Comparison of ENCODE assay signal across 28 cellular contexts in genomic region chr3:125033135-125033534, GRCh38. TPM values are rescaled to one million over a fixed set of nuclear protein-coding genes. Genes with fewer than 3 reads are reported as not detected.
DNase-seq lines count a peak whose midpoint lies in the region; ATAC-seq and TF ChIP-seq lines count a peak whose summit lies in the region.
"Had no signal": no experiment of that assay in that cellular context is flagged by ENCODE, and none has a peak within 500 bp of the region (broad histone marks: within the 10 kb centered on the region; RNA-seq: fewer than 3 reads in every experiment).

No MANE protein-coding gene starts in this region.

- intact Hi-C loops in A673 (cut with micrococcal nuclease; ENCODE audit: unreplicated experiment): no loop called here

- H3K36me3 ChIP-seq in A673 (ENCODE audit: insufficient read depth, low read length, poor library complexity, severe bottlenecking): peaks cover 3% of the 10 kb centered on the region

- no peak overlapping the region for H3K4me3 Mint-ChIP-seq in osteocyte (ENCODE audit: unreplicated experiment)
- H3K4me3 Mint-ChIP-seq: activated naive CD4-positive, alpha-beta T cell treated with anti-CD3 and anti-CD28 coated beads, Interleukin-2, amount 10 ng/mL, durations not matched to agents 7 days and 5 days; CD14-positive monocyte; GM23338 had no signal

- H3K36me3 Mint-ChIP-seq in osteocyte (ENCODE audit: unreplicated experiment): peaks cover 30% of the 10 kb centered on the region

- H3K4me3 ChIP-seq in A673 (ENCODE audit: low read depth, low read length, poor library complexity, severe bottlenecking): no peak overlapping the region
- H3K4me3 ChIP-seq: dorsolateral prefrontal cortex, GM23338, hepatocyte, tibial nerve had no signal

- POLR2A ChIA-PET in A673 (lab: Charles Lee; ENCODE audit: low non-redundant PET): no interaction called here

- peak overlapping the region; percentile 62 for H3K27ac ChIP-seq in A673 (ENCODE audit: low read depth, low read length, poor library complexity, severe bottlenecking)
- H3K27ac ChIP-seq in caudate nucleus (ENCODE audit: low read depth, low read length): no peak overlapping the region
- H3K27ac ChIP-seq: epithelial cell of prostate, hepatocyte, tibial nerve had no signal

- ATAC-seq in GM18861 (IDR thresholded peaks at IDR 0.05; ENCODE audit: unreplicated experiment): no peak

- H3K4me1 Mint-ChIP-seq in osteocyte (ENCODE audit: unreplicated experiment): peaks cover 28% of the 10 kb centered on the region

- TF ChIP-seq CTCF in A673 (conservative IDR thresholded peaks at IDR 0.05; ENCODE audit: low read depth, low read length) (no peak), osteocyte (IDR thresholded peaks at IDR 0.05) (no peak)

- peaks cover 16% of the 10 kb centered on the region for H3K4me1 ChIP-seq in A673 (ENCODE audit: insufficient read depth, low read length, poor library complexity, severe bottlenecking)

- CTCF ChIA-PET in A673 (lab: Charles Lee): no interaction called here

- H3K27ac Mint-ChIP-seq in osteocyte (ENCODE audit: unreplicated experiment): peak overlapping the region; percentile 78
- H3K27ac Mint-ChIP-seq: activated naive CD4-positive, alpha-beta T cell treated with anti-CD3 and anti-CD28 coated beads, Interleukin-2, amount 10 ng/mL, durations not matched to agents 7 days and 5 days; CD14-positive monocyte; GM23338; progenitor cell of endocrine pancreas had no signal

- no peak for DNase-seq in A673 (ENCODE audit: low spot score)
- peak; percentile 40 for DNase-seq in NCI-H446 treated with DMSO at 0.1 percent for 48 hours (lab: John Stamatoyannopoulos, UW)
- DNase-seq in islet precursor cell: peak; percentile 34
- DNase-seq in osteocyte (ENCODE audit: extremely low spot score, unreplicated experiment): no peak
- no peak for DNase-seq in mesenteric fat pad (ENCODE audit: low spot score)
- DNase-seq in CD1c-positive myeloid dendritic cell (ENCODE audit: extremely low spot score): no peak
- no peak for DNase-seq in caudate nucleus (lab: John Stamatoyannopoulos, UW)
- DNase-seq: activated CD4-positive, alpha-beta T cell treated with anti-CD3 and anti-CD28 coated beads for 4 hours; activated naive CD4-positive, alpha-beta T cell treated with anti-CD3 and anti-CD28 coated beads, Interleukin-2, amount 10 ng/mL, durations not matched to agents 7 days and 5 days; central memory CD4-positive, alpha-beta T cell; dorsolateral prefrontal cortex; foreskin fibroblast; Kasumi-1; naive B cell; NCI-H1092; NCI-H1930; NCI-H226; NCI-H774; stimulated activated CD4-positive, alpha-beta T cell treated with anti-CD3 and anti-CD28 coated beads, Interleukin-4, amount 100 ng/mL, for 1 hour; stimulated activated naive CD4-positive, alpha-beta T cell treated with Interleukin-2 at 50 U/mL for 16 hours; T-helper 1 cell had no signal

- BruUV-seq in A673 (replicated peaks; lab: Mats Ljungman, UMichigan): no TSS peak

- no peaks in the 10 kb centered on the region for H3K27me3 ChIP-seq in A673 (replicated peaks; ENCODE audit: insufficient read depth, low read depth, low read length, poor library complexity)
- H3K27me3 ChIP-seq: dorsolateral prefrontal cortex, hepatocyte, tibial nerve had no signal

- H3K27me3 Mint-ChIP-seq in osteocyte (ENCODE audit: unreplicated experiment): no peaks in the 10 kb centered on the region
- H3K27me3 Mint-ChIP-seq: activated naive CD4-positive, alpha-beta T cell treated with anti-CD3 and anti-CD28 coated beads, Interleukin-2, amount 10 ng/mL, durations not matched to agents 7 days and 5 days; naive B cell; progenitor cell of endocrine pancreas had no signal

- peaks cover 8% of the 10 kb centered on the region for H3K9me3 Mint-ChIP-seq in osteocyte (ENCODE audit: unreplicated experiment)

- peaks cover 20% of the 10 kb centered on the region for H3K9me3 ChIP-seq in A673 (ENCODE audit: low read depth, low read length, poor library complexity, severe bottlenecking)

RNA-seq across cellular contexts. Expression of gene HEG1, which starts 22.7 kb away (rescaled TPM):
- total RNA-seq in A673 (2021) (31.8 and 34.3 TPM in 2 replicates), osteocyte (123 and 129 TPM in 2 replicates), mesenteric fat pad (102 TPM)

Comparison
In these comparisons a context has a peak if more than half of its experiments do, and no peak if none do; other contexts are left out.
1. DNase-seq: peak in NCI-H446 treated with DMSO at 0.1 percent for 48 hours (single experiment) and islet precursor cell (single experiment); none in A673 (single experiment), osteocyte (single experiment), mesenteric fat pad (single experiment), CD1c-positive myeloid dendritic cell (single experiment) and caudate nucleus (0 of 61).